In the genomic region with DNA sequence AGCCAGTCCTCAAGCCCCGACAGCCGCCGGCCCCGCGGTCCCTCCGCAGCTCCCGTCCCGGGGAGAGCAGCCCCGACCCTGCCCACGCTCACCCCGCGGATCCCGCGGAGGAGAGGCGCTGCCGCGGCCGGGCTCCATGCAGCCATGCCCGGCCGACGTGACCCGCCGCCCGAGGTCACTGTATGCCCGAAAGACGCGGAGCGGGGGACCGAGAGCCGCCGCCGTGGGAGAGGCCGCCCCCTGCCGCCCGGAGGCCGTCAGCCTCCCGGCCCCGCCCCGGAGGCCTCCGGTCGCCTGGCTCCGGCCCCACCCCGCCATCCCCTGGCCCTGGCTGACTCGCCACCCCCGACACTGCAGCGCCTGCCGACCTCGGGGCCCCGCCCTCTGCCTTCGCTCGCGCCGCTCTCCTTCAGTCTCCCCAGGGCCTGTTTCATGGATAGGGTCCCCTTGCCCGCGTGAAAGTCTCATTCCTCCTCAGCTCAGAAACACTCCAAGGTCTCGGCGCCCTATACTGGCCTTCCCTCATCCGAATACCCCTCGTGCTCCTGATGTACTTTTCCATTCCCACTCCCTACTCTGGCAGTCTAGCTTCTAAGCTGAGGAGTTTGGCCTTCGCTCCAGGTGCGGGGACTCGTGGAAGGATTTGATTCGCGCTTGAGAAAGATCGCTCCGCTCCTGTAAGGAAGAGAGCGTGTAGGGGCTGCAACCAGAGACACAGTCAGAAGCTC, we compare ENCODE assay signal across 8 cellular contexts. TPM values are rescaled to one million over a fixed set of nuclear protein-coding genes. Genes with fewer than 3 reads are reported as not detected.
A peak's percentile ranks its signal among the peaks of the same experiment; 100 is the strongest.
DNase-seq lines count a peak whose midpoint lies in the region; ATAC-seq and TF ChIP-seq lines count a peak whose summit lies in the region.

A gene with protein sequence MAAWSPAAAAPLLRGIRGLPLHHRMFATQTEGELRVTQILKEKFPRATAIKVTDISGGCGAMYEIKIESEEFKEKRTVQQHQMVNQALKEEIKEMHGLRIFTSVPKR (minus strand): TSS at position 184 of the 728 bp plus-strand sequence. CDS start 38 bp downstream, at position 146.

- ATAC-seq in HG03439 (IDR thresholded peaks at IDR 0.05; ENCODE audit: unreplicated experiment) = peak; percentile 81
- ATAC-seq in lower lobe of right lung = peak; percentile 98 to 99

- intact Hi-C loops in lower lobe of right lung (cut with DNase I) = no loop called here

- H3K4me1 ChIP-seq in duodenal mucosa (ENCODE audit: control insufficient read depth in 1 of 2, insufficient read depth in 2 of 2, low read length in 2 of 2) = peaks cover 19 to 20% of the 10 kb centered on the region in 2 donors
- peaks cover 22% of the 10 kb centered on the region for H3K4me1 ChIP-seq in lower lobe of right lung

- TF ChIP-seq POLR2A in GM19193 (IDR thresholded peaks at IDR 0.05; ENCODE audit: extremely low read depth, insufficient read depth, insufficient read length) = peak; percentile 92

- no peaks in the 10 kb centered on the region for H3K27me3 ChIP-seq in duodenal mucosa (ENCODE audit: control insufficient read depth in 1 of 2, insufficient read depth in 2 of 2, low read length in 2 of 2)
- no peaks in the 10 kb centered on the region for H3K27me3 ChIP-seq in lower lobe of right lung (ENCODE audit: low read depth)

- DNase-seq in C1 segment of cervical spinal cord (lab: John Stamatoyannopoulos, UW) (peak; percentile 24 to 90 (median 74)), NCI-H524 treated with DMSO at 0.1 percent for 48 hours (lab: John Stamatoyannopoulos, UW) (peak; percentile 35), lower lobe of right lung (peak; percentile 92)
- DNase-seq in activated CD4-positive, alpha-beta T cell treated with anti-CD3 and anti-CD28 coated beads, Interleukin-2, amount 50 U/mL, for 24 hours (ENCODE audit: low read depth in 1 of 2, low spot score in 1 of 2) = peak; percentile 59 to 75
- DNase-seq in stimulated activated CD4-positive, alpha-beta T cell treated with anti-CD3 and anti-CD28 coated beads, TNF-alpha, amount 100 ng/mL, for 24 hours (ENCODE audit: low read depth in 3 of 3) = peak; percentile 62 to 89 (median 73)

- peak; percentile 83 for TF ChIP-seq CTCF in lower lobe of right lung (IDR thresholded peaks at IDR 0.05)

- H3K9me3 ChIP-seq in duodenal mucosa (ENCODE audit: control insufficient read depth in 1 of 2, low read length in 2 of 2) (no peaks in the 10 kb centered on the region), lower lobe of right lung (no peaks in the 10 kb centered on the region)

- H3K4me3 ChIP-seq in duodenal mucosa (ENCODE audit: low read depth in 1 of 2, low read length in 2 of 2) (peak within 1 kb of the TSS; percentile 90 to 95), lower lobe of right lung (peak within 1 kb of the TSS; percentile 94)

- H3K36me3 ChIP-seq in duodenal mucosa (ENCODE audit: control insufficient read depth in 1 of 2, insufficient read depth in 2 of 2, low read length in 2 of 2) (peaks cover 3 to 20% of the 10 kb centered on the region in 2 donors), lower lobe of right lung (peaks cover 28% of the 10 kb centered on the region)

- peak within 1 kb of the TSS; percentile 77 to 87 for H3K9ac ChIP-seq in duodenal mucosa (ENCODE audit: low read depth in 1 of 2, low read length in 2 of 2)

- H3K27ac ChIP-seq in duodenal mucosa (ENCODE audit: low read depth, low read length) (no peak within 1 kb of the TSS), lower lobe of right lung (peak within 1 kb of the TSS; percentile 68)

RNA-seq across cellular contexts. Expression of the gene that starts here (rescaled TPM):
- total RNA-seq in lower lobe of right lung = 19.6 TPM

Comparison
In these comparisons a context has a peak if more than half of its experiments do, and no peak if none do; other contexts are left out.
1. DNase-seq: peak in every context shown above with its lines; median percentile 92 in lower lobe of right lung; 74 in C1 segment of cervical spinal cord; 73 in stimulated activated CD4-positive, alpha-beta T cell treated with anti-CD3 and anti-CD28 coated beads, TNF-alpha, amount 100 ng/mL, for 24 hours; 67 in activated CD4-positive, alpha-beta T cell treated with anti-CD3 and anti-CD28 coated beads, Interleukin-2, amount 50 U/mL, for 24 hours; 35 in NCI-H524 treated with DMSO at 0.1 percent for 48 hours.